In the genomic region with DNA sequence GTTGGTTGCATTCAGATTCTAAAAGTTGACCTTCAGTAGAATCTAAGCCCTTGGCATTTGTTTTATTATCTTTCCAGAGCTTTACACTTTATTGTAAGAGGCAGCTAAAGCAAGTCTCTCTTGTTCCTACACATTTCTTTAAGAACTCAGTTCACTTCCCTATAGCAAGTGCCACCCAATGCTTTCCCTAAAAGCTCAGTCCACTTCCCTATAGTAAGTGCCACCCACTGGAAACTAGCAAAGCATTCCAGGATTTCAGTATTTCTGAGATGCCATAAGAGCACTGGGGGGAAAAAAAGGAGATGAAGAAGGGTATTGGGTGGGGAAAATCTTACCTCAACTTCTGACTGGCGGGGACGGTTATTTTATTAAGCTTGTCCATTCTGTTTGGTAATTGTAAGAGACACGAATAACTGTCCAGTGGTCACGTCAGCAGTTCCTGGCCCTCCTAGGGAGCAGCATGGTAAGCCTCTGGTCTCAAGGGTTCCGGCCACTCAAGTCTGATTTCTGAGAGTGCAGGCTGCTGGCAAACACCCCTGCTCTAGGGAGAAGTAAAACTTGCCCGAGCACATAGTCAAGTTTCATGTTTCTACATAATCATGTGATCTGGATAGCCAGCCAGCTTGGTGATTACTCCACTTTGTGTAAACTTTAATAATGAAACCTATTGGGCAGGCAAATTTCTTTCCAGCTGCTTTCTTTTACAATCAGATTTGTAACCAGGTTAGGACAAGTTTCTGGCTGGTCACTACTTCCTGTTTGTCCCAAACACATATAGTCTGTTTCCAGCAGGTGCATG, we compare ENCODE assay signal across 8 cellular contexts. TPM values are rescaled to one million over a fixed set of nuclear protein-coding genes. Genes with fewer than 3 reads are reported as not detected.
A peak's percentile ranks its signal among the peaks of the same experiment; 100 is the strongest.
DNase-seq lines count a peak whose midpoint lies in the region; ATAC-seq, FAIRE-seq and TF ChIP-seq lines count a peak whose summit lies in the region.

BLNK (minus strand) TSS at position 553 of the 799 bp plus-strand sequence; CDS start at position 382, 171 bp downstream.

- DNase-seq in epithelial cell of esophagus (ENCODE audit: low read depth) (peak; percentile 90), pancreas (peak; percentile 70 to 91 (median 80)), NCI-H187 (lab: John Stamatoyannopoulos, UW) (no peak), cerebellar nuclear complex (lab: John Stamatoyannopoulos, UW) (no peak)
- no peak for DNase-seq in activated T-cell treated with anti-CD3 and anti-CD28 coated beads, Interleukin-2, amount 50 U/mL, for 48 hours

- H3K4me3 Mint-ChIP-seq in IgD-negative memory B cell: peak within 1 kb of the TSS; percentile 88 to 100 (median 100)

- H3K27ac Mint-ChIP-seq in IgD-negative memory B cell: peak within 1 kb of the TSS; percentile 68 to 98 (median 89)

- no peaks in the 10 kb centered on the region for H3K36me3 ChIP-seq in pancreas

- peaks cover 33 to 53% (median 47%) of the 10 kb centered on the region in 3 donors for H3K4me1 Mint-ChIP-seq in IgD-negative memory B cell

- peak; percentile 91 for TF ChIP-seq POLR2A in GM10847 (IDR thresholded peaks at IDR 0.05; ENCODE audit: extremely low read depth, insufficient read length)

- H3K9me3 ChIP-seq in pancreas: no peaks in the 10 kb centered on the region

- FAIRE-seq in pancreas (lab: Jason Lieb, UNC): peak; percentile 83

- peaks cover 35 to 49% (median 44%) of the 10 kb centered on the region in 3 donors for H3K4me1 ChIP-seq in pancreas

- peaks cover 11% of the 10 kb centered on the region for H3K36me3 Mint-ChIP-seq in IgD-negative memory B cell

- no peaks in the 10 kb centered on the region for H3K27me3 ChIP-seq in pancreas

- intact Hi-C loops in pancreas (cut with DNase I): no loop called here

- TF ChIP-seq CTCF in epithelial cell of esophagus (IDR thresholded peaks at IDR 0.05; ENCODE audit: insufficient read depth, low read depth, low read length, missing control alignments) (no peak), pancreas (IDR thresholded peaks at IDR 0.05) (no peak)

- no peaks in the 10 kb centered on the region for H3K9me3 Mint-ChIP-seq in IgD-negative memory B cell

- H3K27ac ChIP-seq in pancreas: peak within 1 kb of the TSS; percentile 53 to 95 (median 76)

- H3K27me3 Mint-ChIP-seq in IgD-negative memory B cell: no peaks in the 10 kb centered on the region

- peak; percentile 59 for ATAC-seq in GM21528 (IDR thresholded peaks at IDR 0.05; ENCODE audit: low FRiP score, unreplicated experiment)
- ATAC-seq in pancreas: peak; percentile 85 to 95 (median 92)

- WGBS in pancreas, 2 donors: 8 to 10% methylated on average over 6 of the region's 6 CpGs

- H3K4me3 ChIP-seq in epithelial cell of esophagus (ENCODE audit: low read length) (peak within 1 kb of the TSS; percentile 73), pancreas (peak within 1 kb of the TSS; percentile 5 to 45 (median 34))

RNA-seq across cellular contexts. Expression of gene BLNK, which starts in this region (rescaled TPM):
- polyA plus RNA-seq in IgD-negative memory B cell: 217 TPM
- total RNA-seq in pancreas: 10 to 100 TPM in 5 of 6 donors, 1 to 10 TPM in 1; 7.1 to 25.8 (median 12.8) TPM
- polyA plus RNA-seq in pancreas: 10 to 100 TPM; 10.4 to 12.9 TPM

Comparison
In these comparisons a context has a peak if more than half of its experiments do, and no peak if none do; other contexts are left out.
1. RNA of gene BLNK (polyA plus RNA-seq): 217 TPM in IgD-negative memory B cell (single experiment); 10.4 to 12.9 TPM in pancreas; every median in the first group is over 10 times any median in the second.
2. DNase-seq: peak in epithelial cell of esophagus (single experiment) and pancreas (6 of 6); none in NCI-H187 (0 of 2), cerebellar nuclear complex (0 of 2) and activated T-cell treated with anti-CD3 and anti-CD28 coated beads, Interleukin-2, amount 50 U/mL, for 48 hours (0 of 2).